In the genomic region with DNA sequence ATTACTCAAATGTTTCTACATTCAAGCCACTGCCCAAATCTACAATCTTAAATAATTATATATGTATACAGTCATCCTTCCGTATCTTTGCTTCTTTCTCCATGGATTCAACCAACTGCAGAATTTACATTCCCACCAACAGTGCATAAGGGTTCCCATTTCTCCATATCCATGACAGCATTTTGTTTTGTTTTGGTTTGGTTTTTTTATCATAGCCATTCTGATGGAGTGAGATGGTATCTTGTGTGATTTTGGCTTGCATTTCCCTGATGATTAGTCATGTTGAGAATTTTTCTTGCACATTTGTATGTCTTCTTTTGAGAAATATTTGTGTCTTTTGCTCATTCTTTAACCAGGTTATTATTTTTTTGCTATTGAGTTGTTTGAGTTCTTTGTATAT, we compare ENCODE assay signal across 20 cellular contexts.
"Had no signal": no experiment of that assay in that cellular context is flagged by ENCODE, and none has a peak within 500 bp of the region (broad histone marks: within the 10 kb centered on the region; RNA-seq: fewer than 3 reads in every experiment).

No MANE protein-coding gene starts in this region.

- H3K27me3 Mint-ChIP-seq: naive thymus-derived CD4-positive, alpha-beta T cell; stimulated activated naive B cell treated with anti-CD40 and anti-IgM and Interleukin-4, amounts not matched to agents 10 μg/mL and 1 μg/mL and 100 μg/mL, for 72 hours; stimulated activated naive CD8-positive, alpha-beta T cell treated with anti-CD3 and anti-CD28 coated beads, Interleukin-15, amount 100 ng/mL, for 72 hours had no signal

- DNase-seq: dermis blood vessel endothelial cell; esophagus squamous epithelium; gastrocnemius medialis; heart right ventricle; islet precursor cell; mammary epithelial cell; naive thymus-derived CD4-positive, alpha-beta T cell; nephron progenitor cell; psoas muscle; retina; right lobe of liver; stimulated activated CD4-positive, alpha-beta T cell treated with anti-CD3 and anti-CD28 coated beads, Interleukin-2, amount 100 ng/mL, for 24 hours; stimulated activated CD4-positive, alpha-beta T cell treated with anti-CD3 and anti-CD28 coated beads, Interleukin-4, amount 100 ng/mL, for 4 hours; stimulated activated naive B cell treated with anti-CD40 and anti-IgM and Interleukin-4, amounts not matched to agents 10 μg/mL and 1 μg/mL and 100 μg/mL, for 72 hours; stimulated activated naive CD8-positive, alpha-beta T cell treated with anti-CD3 and anti-CD28 coated beads, Interleukin-15, amount 100 ng/mL, for 72 hours; substantia nigra; transverse colon had no signal

- FAIRE-seq: colon had no signal

- H3K27me3 ChIP-seq: esophagus squamous epithelium, gastrocnemius medialis, heart right ventricle, right lobe of liver, transverse colon had no signal

- H3K4me3 ChIP-seq: esophagus squamous epithelium, gastrocnemius medialis, heart right ventricle, psoas muscle, right lobe of liver, skin epidermis, thoracic aorta, transverse colon had no signal

- H3K9me3 ChIP-seq: right lobe of liver, thoracic aorta had no signal

- H3K4me1 ChIP-seq: esophagus squamous epithelium, gastrocnemius medialis, heart right ventricle, psoas muscle, right lobe of liver, transverse colon had no signal

- H3K4me3 Mint-ChIP-seq: naive thymus-derived CD4-positive, alpha-beta T cell; nephron progenitor cell; stimulated activated naive B cell treated with anti-CD40 and anti-IgM and Interleukin-4, amounts not matched to agents 10 μg/mL and 1 μg/mL and 100 μg/mL, for 72 hours; stimulated activated naive CD8-positive, alpha-beta T cell treated with anti-CD3 and anti-CD28 coated beads, Interleukin-15, amount 100 ng/mL, for 72 hours had no signal

- H3K27ac ChIP-seq: esophagus squamous epithelium, gastrocnemius medialis, heart right ventricle, psoas muscle, right lobe of liver, skin epidermis, thoracic aorta, transverse colon had no signal

- H3K36me3 ChIP-seq: esophagus squamous epithelium, gastrocnemius medialis, heart right ventricle, right lobe of liver, thoracic aorta, transverse colon had no signal

- H3K27ac Mint-ChIP-seq: naive thymus-derived CD4-positive, alpha-beta T cell; nephron progenitor cell; stimulated activated naive B cell treated with anti-CD40 and anti-IgM and Interleukin-4, amounts not matched to agents 10 μg/mL and 1 μg/mL and 100 μg/mL, for 72 hours; stimulated activated naive CD8-positive, alpha-beta T cell treated with anti-CD3 and anti-CD28 coated beads, Interleukin-15, amount 100 ng/mL, for 72 hours had no signal

- H3K4me1 Mint-ChIP-seq: naive thymus-derived CD4-positive, alpha-beta T cell; nephron progenitor cell; stimulated activated naive B cell treated with anti-CD40 and anti-IgM and Interleukin-4, amounts not matched to agents 10 μg/mL and 1 μg/mL and 100 μg/mL, for 72 hours; stimulated activated naive CD8-positive, alpha-beta T cell treated with anti-CD3 and anti-CD28 coated beads, Interleukin-15, amount 100 ng/mL, for 72 hours had no signal

- H3K36me3 Mint-ChIP-seq: naive thymus-derived CD4-positive, alpha-beta T cell; stimulated activated naive B cell treated with anti-CD40 and anti-IgM and Interleukin-4, amounts not matched to agents 10 μg/mL and 1 μg/mL and 100 μg/mL, for 72 hours had no signal
